21 cellular contexts compared by ENCODE assay signal in the genomic region with DNA sequence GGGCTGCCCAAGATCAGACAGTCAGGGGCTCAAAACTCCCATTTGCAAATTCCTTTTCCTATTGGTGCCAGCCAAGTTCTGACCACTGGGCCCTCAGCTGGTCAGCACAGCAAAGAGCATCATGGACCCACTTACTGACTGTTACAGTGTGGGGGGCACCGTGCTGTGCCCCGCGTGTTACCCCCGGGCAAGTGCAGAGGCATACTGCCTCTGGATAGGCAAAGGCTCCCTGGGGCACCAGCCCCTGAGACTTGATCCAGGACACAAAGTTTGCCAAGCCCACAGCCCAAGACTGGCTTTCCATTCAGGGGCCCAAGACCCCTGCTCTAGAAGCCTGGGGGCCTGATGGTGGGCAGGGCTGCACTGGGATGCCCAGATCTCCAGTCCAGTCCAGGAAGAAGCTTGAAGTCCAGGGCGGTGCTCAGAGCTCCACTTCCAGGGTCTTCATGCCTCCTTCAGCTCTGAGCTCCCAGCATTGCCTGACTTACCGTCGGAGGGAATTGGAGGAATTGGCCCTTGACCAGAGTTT. TPM values are rescaled to one million over a fixed set of nuclear protein-coding genes. Genes with fewer than 3 reads are reported as not detected.
DNase-seq lines count a peak whose midpoint lies in the region; ATAC-seq and TF ChIP-seq lines count a peak whose summit lies in the region.
"Had no signal": no experiment of that assay in that cellular context is flagged by ENCODE, and none has a peak within 500 bp of the region (broad histone marks: within the 10 kb centered on the region; RNA-seq: fewer than 3 reads in every experiment).

No MANE protein-coding gene starts in this region.

- peaks cover 23% of the 10 kb centered on the region for H3K4me1 ChIP-seq in upper lobe of right lung
- H3K4me1 ChIP-seq: prostate gland had no signal

- H3K27ac Mint-ChIP-seq in naive B cell (peak overlapping the region in 5 of 6 donors; percentile 54 to 95 (median 67)), osteocyte (ENCODE audit: unreplicated experiment) (no peak overlapping the region)
- H3K27ac Mint-ChIP-seq: memory B cell had no signal

- peak; percentile 17 for DNase-seq in Right ventricle myocardium superior
- DNase-seq in left ventricle myocardium superior: no peak
- DNase-seq in coronary artery (ENCODE audit: low spot score): peak; percentile 70
- no peak for DNase-seq in naive B cell
- peak; percentile 56 for DNase-seq in upper lobe of right lung
- no peak for DNase-seq in osteocyte (ENCODE audit: extremely low spot score, unreplicated experiment)
- no peak for DNase-seq in NCI-H2029 treated with DMSO at 0.1 percent for 48 hours (lab: John Stamatoyannopoulos, UW)
- DNase-seq: ACHN; DMS79; natural killer cell; NCI-H1930; NCI-H446; NK-92 treated with Interleukin-12 subunit alpha and Interleukin-12 subunit beta, amount 100 ng/mL, for 24 hours had no signal

- H3K36me3 Mint-ChIP-seq in naive B cell (no peaks in the 10 kb centered on the region), osteocyte (ENCODE audit: unreplicated experiment) (peaks cover 12% of the 10 kb centered on the region)
- H3K36me3 Mint-ChIP-seq: memory B cell, natural killer cell had no signal

- H3K27ac ChIP-seq in coronary artery (peak overlapping the region; percentile 42 to 90), upper lobe of right lung (no peak overlapping the region)
- H3K27ac ChIP-seq: cardiac muscle cell, prostate gland, RWPE1 had no signal

- TF ChIP-seq CTCF in coronary artery (IDR thresholded peaks at IDR 0.05) (no peak), upper lobe of right lung (IDR thresholded peaks at IDR 0.05) (no peak), osteocyte (IDR thresholded peaks at IDR 0.05) (no peak)

- peak overlapping the region in 3 of 8 donors; percentile 5 to 78 (median 55) for H3K4me3 Mint-ChIP-seq in naive B cell
- no peak overlapping the region for H3K4me3 Mint-ChIP-seq in osteocyte (ENCODE audit: unreplicated experiment)
- H3K4me3 Mint-ChIP-seq: activated CD4-positive, alpha-beta memory T cell treated with anti-CD3 and anti-CD28 coated beads for 36 hours; CD4-positive, alpha-beta T cell; memory B cell had no signal

- peaks cover 53 to 58% (median 56%) of the 10 kb centered on the region in 3 donors for H3K4me1 Mint-ChIP-seq in naive B cell
- peaks cover 43% of the 10 kb centered on the region for H3K4me1 Mint-ChIP-seq in osteocyte (ENCODE audit: unreplicated experiment)

- no peaks in the 10 kb centered on the region for H3K36me3 ChIP-seq in upper lobe of right lung
- H3K36me3 ChIP-seq: cardiac muscle cell, prostate gland had no signal

- H3K9me3 Mint-ChIP-seq in naive B cell: no peaks in the 10 kb centered on the region
- H3K9me3 Mint-ChIP-seq in osteocyte (ENCODE audit: unreplicated experiment): no peaks in the 10 kb centered on the region
- H3K9me3 Mint-ChIP-seq: activated CD4-positive, alpha-beta memory T cell treated with anti-CD3 and anti-CD28 coated beads for 36 hours; activated T-cell treated with anti-CD3 and anti-CD28 coated beads, Interleukin-2, amount 50 U/mL, for 72 hours; CD4-positive, alpha-beta T cell; memory B cell; natural killer cell had no signal

- H3K4me3 ChIP-seq in coronary artery: no peak overlapping the region
- no peak overlapping the region for H3K4me3 ChIP-seq in upper lobe of right lung
- H3K4me3 ChIP-seq: cardiac muscle cell, prostate gland had no signal

- H3K9me3 ChIP-seq in upper lobe of right lung: no peaks in the 10 kb centered on the region
- H3K9me3 ChIP-seq: prostate gland had no signal

- H3K27me3 ChIP-seq in upper lobe of right lung: no peaks in the 10 kb centered on the region
- H3K27me3 ChIP-seq: cardiac muscle cell had no signal

- intact Hi-C loops in Right ventricle myocardium superior (cut with DNase I) (no loop called here), left ventricle myocardium superior (cut with micrococcal nuclease) (loop anchor here (10.0 kb wide), 1 partner anchor 59 kb away; no protein-coding TSS in a partner anchor), upper lobe of right lung (cut with DNase I) (loop anchor here (10.0 kb wide), 1 partner anchor 49 kb away; no protein-coding TSS in a partner anchor)

- H3K27me3 Mint-ChIP-seq in naive B cell (peaks cover 15 to 65% (median 54%) of the 10 kb centered on the region in 3 donors), osteocyte (ENCODE audit: unreplicated experiment) (no peaks in the 10 kb centered on the region)

- ATAC-seq in Right ventricle myocardium superior (ENCODE audit: poor library complexity) (no peak), left ventricle myocardium superior (no peak), naive B cell (ENCODE audit: low read depth in 2 of 2) (no peak), upper lobe of right lung (no peak), HG03045 (IDR thresholded peaks at IDR 0.05; ENCODE audit: unreplicated experiment) (no peak)

RNA-seq across cellular contexts. Expression of a gene that starts 6.6 kb away (rescaled TPM):
- total RNA-seq in Right ventricle myocardium superior (30.3 TPM), left ventricle myocardium superior (30.8 TPM), upper lobe of right lung (111 TPM), osteocyte (35.6 and 39.6 TPM in 2 replicates)
- polyA plus RNA-seq in naive B cell (ENCODE audit: low read depth in 6 of 6): 1 to 10 TPM in 1 of 6 donors, under 1 TPM in 1, not detected in 4; 0.13 to 1.9 TPM

Comparison
In these comparisons a context has a peak if more than half of its experiments do, and no peak if none do; other contexts are left out.
1. DNase-seq: peak in Right ventricle myocardium superior (single experiment), coronary artery (single experiment) and upper lobe of right lung (single experiment); none in left ventricle myocardium superior (single experiment), naive B cell (single experiment), osteocyte (single experiment) and NCI-H2029 treated with DMSO at 0.1 percent for 48 hours (single experiment).